Comparison of ENCODE assay signal across 11 cellular contexts in genomic region chrX:70166601-70167590, GRCh38. TPM values are rescaled to one million over a fixed set of nuclear protein-coding genes. Genes with fewer than 3 reads are reported as not detected.
A peak's percentile ranks its signal among the peaks of the same experiment; 100 is the strongest.
DNase-seq lines count a peak whose midpoint lies in the region; ATAC-seq and TF ChIP-seq lines count a peak whose summit lies in the region.
"Had no signal": no experiment of that assay in that cellular context is flagged by ENCODE, and none has a peak within 500 bp of the region (broad histone marks: within the 10 kb centered on the region; RNA-seq: fewer than 3 reads in every experiment).

No MANE protein-coding gene starts in this region.

- peaks cover 17 to 58% (median 43%) of the 10 kb centered on the region in 10 experiments for H3K4me1 ChIP-seq in BLaER1 treated with 17β-estradiol and CSF1 and Interleukin-3, amounts not matched to agents 10 nM and 100 nM
- no peaks in the 10 kb centered on the region for H3K4me1 ChIP-seq in upper lobe of right lung

- H3K9ac ChIP-seq in BLaER1 treated with 17β-estradiol and CSF1 and Interleukin-3, amounts not matched to agents 10 nM and 100 nM = no peak overlapping the region

- peak overlapping the region; percentile 96 for H3K27ac Mint-ChIP-seq in HFFc6
- H3K27ac Mint-ChIP-seq in activated naive CD8-positive, alpha-beta T cell treated with anti-CD3 and anti-CD28 coated beads, Interleukin-2, amount 50 U/mL, for 24 hours = no peak overlapping the region

- H3K9me3 Mint-ChIP-seq in HFFc6 = no peaks in the 10 kb centered on the region
- no peaks in the 10 kb centered on the region for H3K9me3 Mint-ChIP-seq in activated naive CD8-positive, alpha-beta T cell treated with anti-CD3 and anti-CD28 coated beads, Interleukin-2, amount 50 U/mL, for 24 hours
- H3K9me3 Mint-ChIP-seq: IgD-negative memory B cell had no signal

- intact Hi-C loops in upper lobe of right lung (cut with DNase I) = no loop called here

- no peak overlapping the region for H3K4me3 ChIP-seq in BLaER1 treated with 17β-estradiol and CSF1 and Interleukin-3, amounts not matched to agents 10 nM and 100 nM
- no peak overlapping the region for H3K4me3 ChIP-seq in upper lobe of right lung
- H3K4me3 ChIP-seq: SK-N-MC had no signal

- peak overlapping the region; percentile 73 for H3K4me3 Mint-ChIP-seq in HFFc6
- H3K4me3 Mint-ChIP-seq in activated naive CD8-positive, alpha-beta T cell treated with anti-CD3 and anti-CD28 coated beads, Interleukin-2, amount 50 U/mL, for 24 hours = no peak overlapping the region
- H3K4me3 Mint-ChIP-seq: IgD-negative memory B cell had no signal

- peaks cover 2% of the 10 kb centered on the region; the same call in 1 of the 2 replicates for H3K27me3 Mint-ChIP-seq in HFFc6 (ENCODE audit: insufficient read depth)
- H3K27me3 Mint-ChIP-seq in activated naive CD8-positive, alpha-beta T cell treated with anti-CD3 and anti-CD28 coated beads, Interleukin-2, amount 50 U/mL, for 24 hours = no peaks in the 10 kb centered on the region
- H3K27me3 Mint-ChIP-seq: IgD-negative memory B cell had no signal

- ATAC-seq in activated naive CD8-positive, alpha-beta T cell treated with anti-CD3 and anti-CD28 coated beads, Interleukin-2, amount 50 U/mL, for 24 hours = peak; percentile 79
- ATAC-seq in upper lobe of right lung (no peak), GM21367 (IDR thresholded peaks at IDR 0.05; ENCODE audit: unreplicated experiment) (no peak), HG03457 (IDR thresholded peaks at IDR 0.05; ENCODE audit: unreplicated experiment) (no peak)

- H3K4me2 ChIP-seq in BLaER1 treated with 17β-estradiol and CSF1 and Interleukin-3, amounts not matched to agents 10 nM and 100 nM = peak overlapping the region in 6 of 11 experiments; percentile 6 to 47 (median 24); a peak in 8 of 22 replicates

- H3K9me3 ChIP-seq in BLaER1 treated with 17β-estradiol and CSF1 and Interleukin-3, amounts not matched to agents 10 nM and 100 nM (replicated peaks in 1 of 11) = no peaks in the 10 kb centered on the region
- H3K9me3 ChIP-seq in upper lobe of right lung = no peaks in the 10 kb centered on the region

- peaks cover 10% of the 10 kb centered on the region; the same call in 1 of the 2 replicates for H3K36me3 Mint-ChIP-seq in HFFc6 (ENCODE audit: low read depth)
- peaks cover 16% of the 10 kb centered on the region for H3K36me3 Mint-ChIP-seq in activated naive CD8-positive, alpha-beta T cell treated with anti-CD3 and anti-CD28 coated beads, Interleukin-2, amount 50 U/mL, for 24 hours (ENCODE audit: low read depth)

- TF ChIP-seq CTCF in HFFc6 (IDR thresholded peaks at IDR 0.05) = no peak
- no peak for TF ChIP-seq CTCF in upper lobe of right lung (IDR thresholded peaks at IDR 0.05)

- DNase-seq in HFFc6 (peak; percentile 81), kidney tubule cell (ENCODE audit: low spot score) (peak; percentile 70), upper lobe of right lung (no peak), NCI-H146 (lab: John Stamatoyannopoulos, UW) (no peak)
- DNase-seq in activated naive CD8-positive, alpha-beta T cell treated with anti-CD3 and anti-CD28 coated beads, Interleukin-2, amount 50 U/mL, for 24 hours = no peak

- peaks cover 0 to 7% (median 0%) of the 10 kb centered on the region in 11 experiments; a peak in 3 of 22 replicates for H4K20me1 ChIP-seq in BLaER1 treated with 17β-estradiol and CSF1 and Interleukin-3, amounts not matched to agents 10 nM and 100 nM

- peaks cover 49% of the 10 kb centered on the region for H3K4me1 Mint-ChIP-seq in HFFc6 (ENCODE audit: low read depth)
- peaks cover 10% of the 10 kb centered on the region for H3K4me1 Mint-ChIP-seq in activated naive CD8-positive, alpha-beta T cell treated with anti-CD3 and anti-CD28 coated beads, Interleukin-2, amount 50 U/mL, for 24 hours
- H3K4me1 Mint-ChIP-seq: IgD-negative memory B cell had no signal

- H3K27ac ChIP-seq in BLaER1 treated with 17β-estradiol and CSF1 and Interleukin-3, amounts not matched to agents 10 nM and 100 nM = peak overlapping the region in 4 of 11 experiments; percentile 23 to 31 (median 28); a peak in 6 of 22 replicates
- H3K27ac ChIP-seq in upper lobe of right lung = no peak overlapping the region
- H3K27ac ChIP-seq: SK-N-MC had no signal

- H3K36me3 ChIP-seq in BLaER1 treated with 17β-estradiol and CSF1 and Interleukin-3, amounts not matched to agents 10 nM and 100 nM = peaks cover 11 to 48% (median 32%) of the 10 kb centered on the region in 11 experiments; a peak in 21 of 22 replicates
- H3K36me3 ChIP-seq in upper lobe of right lung = no peaks in the 10 kb centered on the region

- H3K27me3 ChIP-seq in BLaER1 treated with 17β-estradiol and CSF1 and Interleukin-3, amounts not matched to agents 10 nM and 100 nM = peaks cover 75 to 100% (median 97%) of the 10 kb centered on the region in 11 experiments
- no peaks in the 10 kb centered on the region for H3K27me3 ChIP-seq in upper lobe of right lung

RNA-seq across cellular contexts. Expression of gene DGAT2L6, which starts 10.4 kb away (rescaled TPM):
- total RNA-seq in HFFc6 (2021; fragmentation: NEBNext Ultra II Directional; extraction: Animal tissue kit (Norgen Biotek cat#: 25700)) = not detected
- total RNA-seq in upper lobe of right lung = not detected
- total RNA-seq: pulmonary artery endothelial cell had no signal

RNA-seq across cellular contexts. Expression of gene IGBP1, which starts 33.6 kb away (rescaled TPM):
- 10 to 100 TPM; 35.1 to 39.9 (median 37.4) TPM for total RNA-seq in HFFc6 (2021; fragmentation: NEBNext Ultra II Directional; extraction: Animal tissue kit (Norgen Biotek cat#: 25700))
- total RNA-seq in upper lobe of right lung = 51.7 TPM

Comparison
In these comparisons a context has a peak if more than half of its experiments do, and no peak if none do; other contexts are left out.
1. DNase-seq: peak in HFFc6 (single experiment) and kidney tubule cell (single experiment); none in activated naive CD8-positive, alpha-beta T cell treated with anti-CD3 and anti-CD28 coated beads, Interleukin-2, amount 50 U/mL, for 24 hours (single experiment), upper lobe of right lung (single experiment) and NCI-H146 (single experiment).